8 cellular contexts compared by ENCODE assay signal in genomic region chr2:29921560-29921915, GRCh38. TPM values are rescaled to one million over a fixed set of nuclear protein-coding genes. Genes with fewer than 3 reads are reported as not detected.
A peak's percentile ranks its signal among the peaks of the same experiment; 100 is the strongest.
DNase-seq lines count a peak whose midpoint lies in the region; ATAC-seq and TF ChIP-seq lines count a peak whose summit lies in the region.

Gene ALK, minus strand, starts transcription at chr2:29921586. Its CDS starts 927 bp downstream, at chr2:29920659.

- no peak within 1 kb of the TSS for H2BK15ac ChIP-seq in IMR-90 (ENCODE audit: low read depth, low read length)

- H3K4me2 ChIP-seq in IMR-90 (ENCODE audit: low read depth, low read length), result peak within 1 kb of the TSS; percentile 55; the same call in 1 of the 2 replicates

- TF ChIP-seq CTCF in IMR-90 (conservative IDR thresholded peaks at IDR 0.05; ENCODE audit: low read depth, low read length) (no peak), gastroesophageal sphincter (IDR thresholded peaks at IDR 0.05) (no peak), testis (IDR thresholded peaks at IDR 0.05) (no peak)

- POLR2A ChIA-PET in IMR-90 (lab: Charles Lee; ENCODE audit: unreplicated experiment), result no interaction called here

- H2BK120ac ChIP-seq in IMR-90 (ENCODE audit: low read depth, low read length), result no peak within 1 kb of the TSS

- DNase-seq in COR-L47 (lab: John Stamatoyannopoulos, UW), result peak; percentile 89
- DNase-seq in IMR-90, result peak; percentile 59
- peak; percentile 45 for DNase-seq in RPMI8226
- peak; percentile 54 for DNase-seq in activated naive CD4-positive, alpha-beta T cell treated with Interleukin-2 at 50 U/mL for 16 hours
- DNase-seq in non-pigmented ciliary epithelial cell (ENCODE audit: low read depth), result peak; percentile 40
- DNase-seq in testis, result peak; percentile 95

- no peak for TF ChIP-seq EP300 in gastroesophageal sphincter (IDR thresholded peaks at IDR 0.05)

- H3K56ac ChIP-seq in IMR-90 (ENCODE audit: extremely low read depth, insufficient read depth, low read length), result no peak within 1 kb of the TSS

- no peak for TF ChIP-seq RAD21 in IMR-90 (IDR thresholded peaks at IDR 0.05; ENCODE audit: low read length)

- H3K27me3 ChIP-seq in IMR-90 (ENCODE audit: control insufficient read depth, insufficient read depth, low read length) (peaks cover 28% of the 10 kb centered on the region), gastroesophageal sphincter (peaks cover 93% of the 10 kb centered on the region), testis (peaks cover 2% of the 10 kb centered on the region)

- 0 out of 2 replicates have a peak within 1 kb of the TSS, but pooled peaks have one; percentile 22 for H3K4me3 ChIP-seq in IMR-90 (ENCODE audit: insufficient read depth, low read depth, low read length)
- peak within 1 kb of the TSS; percentile 13 to 55 for H3K4me3 ChIP-seq in gastroesophageal sphincter
- peak within 1 kb of the TSS; percentile 34 to 45 for H3K4me3 ChIP-seq in testis

- no peaks in the 10 kb centered on the region for H3K36me3 ChIP-seq in IMR-90 (ENCODE audit: control insufficient read depth, insufficient read depth, low read length)
- H3K36me3 ChIP-seq in gastroesophageal sphincter, result no peaks in the 10 kb centered on the region
- no peaks in the 10 kb centered on the region for H3K36me3 ChIP-seq in testis (ENCODE audit: low read depth, missing control alignments)

- no peaks in the 10 kb centered on the region for H4K20me1 ChIP-seq in IMR-90 (ENCODE audit: insufficient read depth, low read length)

- TF ChIP-seq POLR2A in IMR-90 (IDR thresholded peaks at IDR 0.05; ENCODE audit: low read depth, low read length) (no peak), gastroesophageal sphincter (IDR thresholded peaks at IDR 0.05) (no peak), testis (IDR thresholded peaks at IDR 0.05) (no peak)

- H3K79me1 ChIP-seq in IMR-90 (ENCODE audit: low read depth in 1 of 2, low read length in 2 of 2), result no peaks in the 10 kb centered on the region

- dilution Hi-C loops in IMR-90 (cut with HindIII; ENCODE audit: low sequenced_read_pairs, unreplicated experiment), result no loop called here

- H2AFZ ChIP-seq in IMR-90 (replicated peaks; ENCODE audit: low read length, poor library complexity), result peak within 1 kb of the TSS; percentile 58

- H3K9me3 ChIP-seq in IMR-90 (ENCODE audit: control insufficient read depth, insufficient read depth, low read length), result no peaks in the 10 kb centered on the region
- no peaks in the 10 kb centered on the region for H3K9me3 ChIP-seq in gastroesophageal sphincter
- no peaks in the 10 kb centered on the region for H3K9me3 ChIP-seq in testis

- ATAC-seq in IMR-90 (ENCODE audit: low read depth), result peak; percentile 96
- ATAC-seq in gastroesophageal sphincter, result peak; percentile 94
- ATAC-seq in HG03159 (IDR thresholded peaks at IDR 0.05; ENCODE audit: unreplicated experiment), result no peak

- H2AK5ac ChIP-seq in IMR-90 (ENCODE audit: low read depth, low read length), result no peak within 1 kb of the TSS

- no peak within 1 kb of the TSS for H3K23ac ChIP-seq in IMR-90 (ENCODE audit: low read depth, low read length)

- no peak within 1 kb of the TSS for H3K18ac ChIP-seq in IMR-90 (ENCODE audit: low read depth, low read length)

- no peak within 1 kb of the TSS for H3K9ac ChIP-seq in IMR-90 (ENCODE audit: low read depth, low read length)

- H3K27ac ChIP-seq in IMR-90 (ENCODE audit: insufficient read depth, low read length) (no peak within 1 kb of the TSS), gastroesophageal sphincter (peak within 1 kb of the TSS in 1 of 4 donors; percentile 41), testis (no peak within 1 kb of the TSS)

- H4K8ac ChIP-seq in IMR-90 (ENCODE audit: low read depth in 2 of 2, low read length in 2 of 2), result no peak within 1 kb of the TSS

- no peak within 1 kb of the TSS for H3K14ac ChIP-seq in IMR-90 (replicated peaks; ENCODE audit: low read depth, low read length)

- CTCF ChIA-PET in IMR-90 (lab: Yijun Ruan, JAX), result interaction anchor here (0.6 kb wide), 1 partner anchor 33 kb away, joined by 3 read pairs; no protein-coding TSS in a partner anchor

- in situ Hi-C loops in IMR-90 (cut with MboI; ENCODE audit: low sequenced_read_pairs), result loop anchor here (10.0 kb wide), 1 partner anchor 193 kb away; no protein-coding TSS in a partner anchor

- BruUV-seq in IMR-90 (replicated peaks; lab: Mats Ljungman, UMichigan), result no TSS peak

- intact Hi-C loops in IMR-90 (cut with micrococcal nuclease), result loop anchor here (5.0 to 10.0 kb wide), 2 partner anchors 627 to 964 kb away; no protein-coding TSS in a partner anchor
- intact Hi-C loops in testis (cut with DNase I; ENCODE audit: low total_unique reads), result loop anchor here (10.0 kb wide), 1 partner anchor 103 kb away; no protein-coding TSS in a partner anchor

- no peak within 1 kb of the TSS for H4K91ac ChIP-seq in IMR-90 (ENCODE audit: insufficient read depth, low read depth, low read length)

- H3K9me1 ChIP-seq in IMR-90 (ENCODE audit: insufficient read depth, low read length), result no peaks in the 10 kb centered on the region

- H3K4me1 ChIP-seq in IMR-90 (ENCODE audit: control insufficient read depth, insufficient read depth, low read length), result no peaks in the 10 kb centered on the region
- H3K4me1 ChIP-seq in gastroesophageal sphincter, result peaks cover 0 to 29% (median 21%) of the 10 kb centered on the region in 3 donors
- peaks cover 22% of the 10 kb centered on the region for H3K4me1 ChIP-seq in testis

- WGBS in IMR-90 (ENCODE audit: extremely low coverage in 2 of 2, insufficient read length in 1 of 2), 2 experiments, result 6% methylated on average over 9 of the region's 27 CpGs; no CpG with 5 or more reads in 1 of the 2 experiments
- 0% methylated on average over 12 of the region's 27 CpGs; no CpG with 5 or more reads in 1 of the 2 donors for WGBS in gastroesophageal sphincter (ENCODE audit: low coverage in 1 of 2), 2 donors
- 0 to 1% methylated on average over 6 to 21 of the region's 27 CpGs for WGBS in testis, 2 donors

- no peak within 1 kb of the TSS for H2BK5ac ChIP-seq in IMR-90 (ENCODE audit: low read depth, low read length, poor library complexity, severe bottlenecking)

- no peak within 1 kb of the TSS for H4K5ac ChIP-seq in IMR-90 (ENCODE audit: low read depth, low read length)

- no peak within 1 kb of the TSS for H3K4ac ChIP-seq in IMR-90 (ENCODE audit: low read depth, low read length)

- H2BK20ac ChIP-seq in IMR-90 (ENCODE audit: low read depth, low read length), result no peak within 1 kb of the TSS

- no peak within 1 kb of the TSS for H2AK9ac ChIP-seq in IMR-90 (replicated peaks; ENCODE audit: low read depth, low read length, poor library complexity)

TF ChIP-seq in IMR-90, 13 proteins besides CTCF, POLR2A, EP300 and RAD21:
- TF ChIP-seq MXI1 (IDR thresholded peaks at IDR 0.05; ENCODE audit: borderline replicate concordance, low read depth, low read length), result no peak
- TF ChIP-seq BHLHE40 (IDR thresholded peaks at IDR 0.05; ENCODE audit: low read depth, low read length), result no peak
- no peak for TF ChIP-seq USF2 (IDR thresholded peaks at IDR 0.05; ENCODE audit: low read depth, low read length)
- no peak for TF ChIP-seq CEBPB (IDR thresholded peaks at IDR 0.05; ENCODE audit: low read depth, low read length)
- no peak for TF ChIP-seq MAFK (IDR thresholded peaks at IDR 0.05; ENCODE audit: low read depth, low read length)

RNA-seq across cellular contexts. Expression of gene ALK, which starts in this region (rescaled TPM):
- total RNA-seq in IMR-90 (2012; rRNA removed), result not detected in 2 replicates
- not detected in 2 replicates for polyA plus RNA-seq in IMR-90 (2012; rRNA removed)
- not detected in 2 replicates for polyA plus RNA-seq in IMR-90 (2012; cell fraction: cytosol; rRNA removed)
- not detected in 2 replicates for polyA plus RNA-seq in IMR-90 (2012; cell fraction: nucleus; rRNA removed; ENCODE audit: low replicate concordance)
- 1 to 10 TPM in 2 of 4 donors, under 1 TPM in 2; 0.94 to 1.6 (median 1.1) TPM for total RNA-seq in gastroesophageal sphincter
- total RNA-seq in testis, result 1 to 10 TPM; 2.1 to 3.8 TPM
- polyA plus RNA-seq in testis (ENCODE audit: insufficient read depth, low read depth, low replicate concordance), result 3.8 TPM

Comparison
In these comparisons a context has a peak if more than half of its experiments do, and no peak if none do; other contexts are left out.
1. Peak in DNase-seq, ATAC-seq, H3K4me3 ChIP-seq and H3K4me2 ChIP-seq in IMR-90; RNA of the gene not detected or under 1 TPM.
2. DNase-seq: peak in every context shown above with its lines; median percentile 95 in testis; 89 in COR-L47; 59 in IMR-90; 54 in activated naive CD4-positive, alpha-beta T cell treated with Interleukin-2 at 50 U/mL for 16 hours; 45 in RPMI8226; 40 in non-pigmented ciliary epithelial cell.